ENCODE assay signal across 12 cellular contexts in the genomic region with DNA sequence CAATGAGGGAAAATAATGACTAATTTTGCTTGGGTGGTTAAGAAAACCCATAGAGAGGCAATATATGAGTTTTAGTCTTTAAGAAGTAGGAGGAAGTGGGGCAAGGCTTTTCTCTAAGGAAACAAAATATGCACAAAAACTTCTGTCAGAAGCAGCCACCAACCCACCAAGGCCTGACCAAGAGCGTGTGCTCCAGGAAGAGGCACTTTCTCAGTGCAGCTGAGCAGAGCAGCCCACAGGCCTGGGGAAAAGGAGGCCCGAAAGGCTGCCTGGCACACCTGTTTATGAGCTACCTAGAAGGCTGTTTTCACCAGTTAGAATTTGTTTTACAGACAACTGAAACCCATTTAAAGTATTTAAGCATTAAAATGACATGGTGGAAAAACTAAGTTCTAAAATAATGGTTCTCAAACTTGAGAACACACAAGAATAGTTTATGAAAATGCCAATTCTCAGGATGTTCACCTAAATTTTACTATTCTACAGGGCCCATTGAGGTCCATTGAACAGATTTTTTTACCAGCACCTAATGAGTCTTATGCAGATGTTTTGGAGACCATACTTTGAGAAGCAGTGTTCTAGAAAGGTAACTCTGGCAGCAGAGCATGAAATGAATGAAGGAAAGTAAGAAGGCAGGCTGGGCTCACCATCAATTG.
DNase-seq lines count a peak whose midpoint lies in the region; ATAC-seq and TF ChIP-seq lines count a peak whose summit lies in the region.
"Had no signal": no experiment of that assay in that cellular context is flagged by ENCODE, and none has a peak within 500 bp of the region (broad histone marks: within the 10 kb centered on the region; RNA-seq: fewer than 3 reads in every experiment).

No MANE protein-coding gene starts in this region.

- WGBS in heart right ventricle, 2 donors: 87 to 92% methylated on average over 2 of the region's 2 CpGs

- intact Hi-C loops in heart right ventricle (cut with DNase I): loop anchor here in 1 of 10 donors (10.0 kb wide), 1 partner anchor 191 kb away; no protein-coding TSS in a partner anchor
- intact Hi-C loops in CD14-positive monocyte (cut with micrococcal nuclease): no loop called here

- ATAC-seq in GM18511 (IDR thresholded peaks at IDR 0.05; ENCODE audit: unreplicated experiment) (peak; percentile 88), GM19468 (IDR thresholded peaks at IDR 0.05; ENCODE audit: extremely low read depth, unreplicated experiment) (peak; percentile 89), HG02973 (IDR thresholded peaks at IDR 0.05; ENCODE audit: unreplicated experiment) (peak; percentile 91), heart right ventricle (no peak)
- ATAC-seq: body of pancreas had no signal

- peak; percentile 60 for DNase-seq in MV-4-11 (lab: John Stamatoyannopoulos, UW)
- no peak for DNase-seq in NCI-H226
- DNase-seq in heart right ventricle: no peak
- DNase-seq in NCI-H1417 treated with DMSO at 0.1 percent for 48 hours (lab: John Stamatoyannopoulos, UW): no peak
- no peak for DNase-seq in CD14-positive monocyte (ENCODE audit: low spot score)
- DNase-seq: body of pancreas; CD8-positive, alpha-beta memory T cell; NCI-H510A; SK-N-SH had no signal

- no peak overlapping the region for H3K4me3 ChIP-seq in heart right ventricle
- H3K4me3 ChIP-seq: body of pancreas had no signal

- no peak for TF ChIP-seq CTCF in heart right ventricle (IDR thresholded peaks at IDR 0.05)
- TF ChIP-seq CTCF in CD14-positive monocyte (IDR thresholded peaks at IDR 0.05): no peak

- peaks cover 47% of the 10 kb centered on the region for H3K4me1 Mint-ChIP-seq in CD14-positive monocyte

- H3K4me1 ChIP-seq in heart right ventricle: peaks cover 0 to 17% (median 0%) of the 10 kb centered on the region in 9 donors
- H3K4me1 ChIP-seq: body of pancreas had no signal

- no peak overlapping the region for H3K4me3 Mint-ChIP-seq in CD14-positive monocyte

- no peaks in the 10 kb centered on the region for H3K27me3 ChIP-seq in heart right ventricle
- H3K27me3 ChIP-seq: body of pancreas had no signal

- no peaks in the 10 kb centered on the region for H3K36me3 Mint-ChIP-seq in CD14-positive monocyte
- H3K36me3 Mint-ChIP-seq: CD8-positive, alpha-beta memory T cell had no signal

- H3K27ac Mint-ChIP-seq in CD14-positive monocyte: no peak overlapping the region

- no peaks in the 10 kb centered on the region for H3K9me3 ChIP-seq in heart right ventricle
- H3K9me3 ChIP-seq: body of pancreas, SK-N-SH had no signal

- H3K27ac ChIP-seq in heart right ventricle: no peak overlapping the region
- H3K27ac ChIP-seq: body of pancreas had no signal

- no peaks in the 10 kb centered on the region for H3K36me3 ChIP-seq in heart right ventricle

- H3K27me3 Mint-ChIP-seq in CD14-positive monocyte (ENCODE audit: low read depth in 3 of 3): peaks cover 0 to 2% (median 2%) of the 10 kb centered on the region in 3 donors
- H3K27me3 Mint-ChIP-seq: CD8-positive, alpha-beta memory T cell had no signal

- peaks cover 0 to 3% (median 0%) of the 10 kb centered on the region in 7 donors for H3K9me3 Mint-ChIP-seq in CD14-positive monocyte

Comparison
In these comparisons a context has a peak if more than half of its experiments do, and no peak if none do; other contexts are left out.
1. ATAC-seq: peak in GM18511 (single experiment), GM19468 (single experiment) and HG02973 (single experiment); none in heart right ventricle (0 of 8).